ENCODE assay signal across 19 cellular contexts in genomic region chr5:57513785-57514184, GRCh38.
A peak's percentile ranks its signal among the peaks of the same experiment; 100 is the strongest.
DNase-seq lines count a peak whose midpoint lies in the region; ATAC-seq lines count a peak whose summit lies in the region.
"Had no signal": no experiment of that assay in that cellular context is flagged by ENCODE, and none has a peak within 500 bp of the region (broad histone marks: within the 10 kb centered on the region; RNA-seq: fewer than 3 reads in every experiment).

No MANE protein-coding gene starts in this region.

- peaks cover 0 to 4% of the 10 kb centered on the region in 2 donors for H3K4me1 Mint-ChIP-seq in stimulated activated naive B cell treated with anti-CD40 and anti-IgM and Interleukin-4, amounts not matched to agents 10 μg/mL and 1 μg/mL and 100 μg/mL, for 72 hours
- H3K4me1 Mint-ChIP-seq: H9, T-cell had no signal

- H3K9me3 Mint-ChIP-seq in stimulated activated naive B cell treated with anti-CD40 and anti-IgM and Interleukin-4, amounts not matched to agents 10 μg/mL and 1 μg/mL and 100 μg/mL, for 72 hours = peaks cover 4 to 13% of the 10 kb centered on the region in 2 donors

- H3K27me3 Mint-ChIP-seq in stimulated activated naive B cell treated with anti-CD40 and anti-IgM and Interleukin-4, amounts not matched to agents 10 μg/mL and 1 μg/mL and 100 μg/mL, for 72 hours = peaks cover 6 to 13% of the 10 kb centered on the region in 2 donors

- no peak overlapping the region for H3K4me3 Mint-ChIP-seq in stimulated activated naive B cell treated with anti-CD40 and anti-IgM and Interleukin-4, amounts not matched to agents 10 μg/mL and 1 μg/mL and 100 μg/mL, for 72 hours
- H3K4me3 Mint-ChIP-seq: H9, T-cell had no signal

- ATAC-seq in GM18909 (IDR thresholded peaks at IDR 0.05; ENCODE audit: poor library complexity, unreplicated experiment) (peak; percentile 61), HG02759 (IDR thresholded peaks at IDR 0.05; ENCODE audit: unreplicated experiment) (peak; percentile 86), HG03378 (IDR thresholded peaks at IDR 0.05; ENCODE audit: unreplicated experiment) (peak; percentile 70)
- peak; percentile 77 to 87 for ATAC-seq in stimulated activated naive B cell treated with anti-CD40 and anti-IgM and Interleukin-4, amounts not matched to agents 10 μg/mL and 1 μg/mL and 100 μg/mL, for 72 hours (replicated peaks)
- ATAC-seq: SK-N-SH treated with all-trans-retinoic acid at 6 μM for 48 hours, T-cell had no signal

- DNase-seq in stimulated activated naive B cell treated with anti-CD40 and anti-IgM and Interleukin-4, amounts not matched to agents 10 μg/mL and 1 μg/mL and 100 μg/mL, for 72 hours = no peak
- DNase-seq in activated gamma-delta T cell (lab: John Stamatoyannopoulos, UW) (no peak), NCI-H146 (lab: John Stamatoyannopoulos, UW) (no peak), GDM1 (lab: John Stamatoyannopoulos, UW) (no peak)
- DNase-seq: ACHN, AML-193, DMS79, H9, NCI-H1417, NCI-H1930, NCI-H226, NCI-H524, NCI-H82, SIG-M5, T-cell had no signal

- H3K27ac Mint-ChIP-seq in stimulated activated naive B cell treated with anti-CD40 and anti-IgM and Interleukin-4, amounts not matched to agents 10 μg/mL and 1 μg/mL and 100 μg/mL, for 72 hours = no peak overlapping the region
- H3K27ac Mint-ChIP-seq: H9, T-cell had no signal

- H3K36me3 Mint-ChIP-seq in stimulated activated naive B cell treated with anti-CD40 and anti-IgM and Interleukin-4, amounts not matched to agents 10 μg/mL and 1 μg/mL and 100 μg/mL, for 72 hours = peaks cover 0 to 2% of the 10 kb centered on the region in 2 donors
- H3K36me3 Mint-ChIP-seq: T-cell had no signal
